Comparison of ENCODE assay signal across 1 cellular context in the genomic region with DNA sequence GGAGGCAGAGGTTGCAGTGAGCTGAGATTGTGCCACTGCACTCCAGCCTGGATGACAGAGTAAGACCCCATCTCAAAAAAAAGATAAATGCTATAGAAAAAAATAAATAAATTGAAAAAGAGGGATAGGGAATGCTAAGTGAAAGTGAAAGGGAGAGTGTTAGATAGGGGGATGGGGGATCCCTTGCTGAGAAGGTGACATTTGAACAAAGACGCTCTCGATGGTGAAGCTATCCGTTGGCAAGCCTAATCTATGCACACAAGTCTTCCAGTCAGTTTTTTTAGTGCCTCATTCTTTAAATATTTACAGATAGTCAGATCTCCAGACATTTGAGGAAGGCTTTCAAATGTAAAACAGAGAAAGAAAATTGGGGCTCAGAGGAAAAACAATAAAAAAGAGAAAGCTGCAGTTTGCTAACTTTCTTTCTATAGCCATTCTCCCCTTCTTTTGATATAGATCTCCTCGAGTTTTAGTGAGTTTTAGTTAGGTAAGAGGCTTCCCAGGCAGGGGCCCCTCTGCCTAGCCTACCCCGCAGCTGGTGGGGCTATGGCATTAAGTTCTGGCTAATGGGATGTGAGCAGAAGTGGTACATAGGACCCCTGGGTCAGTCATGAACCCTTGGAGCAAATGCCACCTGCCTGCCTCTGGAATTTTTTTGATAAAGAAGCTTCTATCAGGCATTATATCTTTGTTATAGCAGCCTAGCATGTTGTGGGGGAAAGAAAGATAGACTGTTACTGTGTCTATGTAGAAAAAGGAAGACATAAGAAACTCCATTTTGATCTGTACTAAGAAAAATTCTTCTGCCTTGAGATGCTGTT.
TF ChIP-seq lines count a peak whose summit lies in the region.

No MANE protein-coding gene starts in this region.

TF ChIP-seq in GM23338, 12 proteins besides CTCF, POLR2A, EP300 and RAD21 (continued from another document):
- TF ChIP-seq, protein P1, sequence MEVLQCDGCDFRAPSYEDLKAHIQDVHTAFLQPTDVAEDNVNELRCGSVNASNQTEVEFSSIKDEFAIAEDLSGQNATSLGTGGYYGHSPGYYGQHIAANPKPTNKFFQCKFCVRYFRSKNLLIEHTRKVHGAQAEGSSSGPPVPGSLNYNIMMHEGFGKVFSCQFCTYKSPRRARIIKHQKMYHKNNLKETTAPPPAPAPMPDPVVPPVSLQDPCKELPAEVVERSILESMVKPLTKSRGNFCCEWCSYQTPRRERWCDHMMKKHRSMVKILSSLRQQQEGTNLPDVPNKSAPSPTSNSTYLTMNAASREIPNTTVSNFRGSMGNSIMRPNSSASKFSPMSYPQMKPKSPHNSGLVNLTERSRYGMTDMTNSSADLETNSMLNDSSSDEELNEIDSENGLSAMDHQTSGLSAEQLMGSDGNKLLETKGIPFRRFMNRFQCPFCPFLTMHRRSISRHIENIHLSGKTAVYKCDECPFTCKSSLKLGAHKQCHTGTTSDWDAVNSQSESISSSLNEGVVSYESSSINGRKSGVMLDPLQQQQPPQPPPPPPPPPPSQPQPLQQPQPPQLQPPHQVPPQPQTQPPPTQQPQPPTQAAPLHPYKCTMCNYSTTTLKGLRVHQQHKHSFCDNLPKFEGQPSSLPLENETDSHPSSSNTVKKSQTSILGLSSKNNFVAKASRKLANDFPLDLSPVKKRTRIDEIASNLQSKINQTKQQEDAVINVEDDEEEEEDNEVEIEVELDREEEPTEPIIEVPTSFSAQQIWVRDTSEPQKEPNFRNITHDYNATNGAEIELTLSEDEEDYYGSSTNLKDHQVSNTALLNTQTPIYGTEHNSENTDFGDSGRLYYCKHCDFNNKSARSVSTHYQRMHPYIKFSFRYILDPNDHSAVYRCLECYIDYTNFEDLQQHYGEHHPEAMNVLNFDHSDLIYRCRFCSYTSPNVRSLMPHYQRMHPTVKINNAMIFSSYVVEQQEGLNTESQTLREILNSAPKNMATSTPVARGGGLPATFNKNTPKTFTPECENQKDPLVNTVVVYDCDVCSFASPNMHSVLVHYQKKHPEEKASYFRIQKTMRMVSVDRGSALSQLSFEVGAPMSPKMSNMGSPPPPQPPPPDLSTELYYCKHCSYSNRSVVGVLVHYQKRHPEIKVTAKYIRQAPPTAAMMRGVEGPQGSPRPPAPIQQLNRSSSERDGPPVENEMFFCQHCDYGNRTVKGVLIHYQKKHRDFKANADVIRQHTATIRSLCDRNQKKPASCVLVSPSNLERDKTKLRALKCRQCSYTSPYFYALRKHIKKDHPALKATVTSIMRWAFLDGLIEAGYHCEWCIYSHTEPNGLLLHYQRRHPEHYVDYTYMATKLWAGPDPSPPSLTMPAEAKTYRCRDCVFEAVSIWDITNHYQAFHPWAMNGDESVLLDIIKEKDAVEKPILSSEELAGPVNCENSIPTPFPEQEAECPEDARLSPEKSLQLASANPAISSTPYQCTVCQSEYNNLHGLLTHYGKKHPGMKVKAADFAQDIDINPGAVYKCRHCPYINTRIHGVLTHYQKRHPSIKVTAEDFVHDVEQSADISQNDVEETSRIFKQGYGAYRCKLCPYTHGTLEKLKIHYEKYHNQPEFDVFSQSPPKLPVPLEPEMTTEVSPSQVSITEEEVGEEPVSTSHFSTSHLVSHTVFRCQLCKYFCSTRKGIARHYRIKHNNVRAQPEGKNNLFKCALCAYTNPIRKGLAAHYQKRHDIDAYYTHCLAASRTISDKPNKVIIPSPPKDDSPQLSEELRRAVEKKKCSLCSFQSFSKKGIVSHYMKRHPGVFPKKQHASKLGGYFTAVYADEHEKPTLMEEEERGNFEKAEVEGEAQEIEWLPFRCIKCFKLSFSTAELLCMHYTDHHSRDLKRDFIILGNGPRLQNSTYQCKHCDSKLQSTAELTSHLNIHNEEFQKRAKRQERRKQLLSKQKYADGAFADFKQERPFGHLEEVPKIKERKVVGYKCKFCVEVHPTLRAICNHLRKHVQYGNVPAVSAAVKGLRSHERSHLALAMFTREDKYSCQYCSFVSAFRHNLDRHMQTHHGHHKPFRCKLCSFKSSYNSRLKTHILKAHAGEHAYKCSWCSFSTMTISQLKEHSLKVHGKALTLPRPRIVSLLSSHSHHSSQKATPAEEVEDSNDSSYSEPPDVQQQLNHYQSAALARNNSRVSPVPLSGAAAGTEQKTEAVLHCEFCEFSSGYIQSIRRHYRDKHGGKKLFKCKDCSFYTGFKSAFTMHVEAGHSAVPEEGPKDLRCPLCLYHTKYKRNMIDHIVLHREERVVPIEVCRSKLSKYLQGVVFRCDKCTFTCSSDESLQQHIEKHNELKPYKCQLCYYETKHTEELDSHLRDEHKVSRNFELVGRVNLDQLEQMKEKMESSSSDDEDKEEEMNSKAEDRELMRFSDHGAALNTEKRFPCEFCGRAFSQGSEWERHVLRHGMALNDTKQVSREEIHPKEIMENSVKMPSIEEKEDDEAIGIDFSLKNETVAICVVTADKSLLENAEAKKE (CRISPR knock-in tag; IDR thresholded peaks at IDR 0.05) = no peak
- TF ChIP-seq, protein P2, sequence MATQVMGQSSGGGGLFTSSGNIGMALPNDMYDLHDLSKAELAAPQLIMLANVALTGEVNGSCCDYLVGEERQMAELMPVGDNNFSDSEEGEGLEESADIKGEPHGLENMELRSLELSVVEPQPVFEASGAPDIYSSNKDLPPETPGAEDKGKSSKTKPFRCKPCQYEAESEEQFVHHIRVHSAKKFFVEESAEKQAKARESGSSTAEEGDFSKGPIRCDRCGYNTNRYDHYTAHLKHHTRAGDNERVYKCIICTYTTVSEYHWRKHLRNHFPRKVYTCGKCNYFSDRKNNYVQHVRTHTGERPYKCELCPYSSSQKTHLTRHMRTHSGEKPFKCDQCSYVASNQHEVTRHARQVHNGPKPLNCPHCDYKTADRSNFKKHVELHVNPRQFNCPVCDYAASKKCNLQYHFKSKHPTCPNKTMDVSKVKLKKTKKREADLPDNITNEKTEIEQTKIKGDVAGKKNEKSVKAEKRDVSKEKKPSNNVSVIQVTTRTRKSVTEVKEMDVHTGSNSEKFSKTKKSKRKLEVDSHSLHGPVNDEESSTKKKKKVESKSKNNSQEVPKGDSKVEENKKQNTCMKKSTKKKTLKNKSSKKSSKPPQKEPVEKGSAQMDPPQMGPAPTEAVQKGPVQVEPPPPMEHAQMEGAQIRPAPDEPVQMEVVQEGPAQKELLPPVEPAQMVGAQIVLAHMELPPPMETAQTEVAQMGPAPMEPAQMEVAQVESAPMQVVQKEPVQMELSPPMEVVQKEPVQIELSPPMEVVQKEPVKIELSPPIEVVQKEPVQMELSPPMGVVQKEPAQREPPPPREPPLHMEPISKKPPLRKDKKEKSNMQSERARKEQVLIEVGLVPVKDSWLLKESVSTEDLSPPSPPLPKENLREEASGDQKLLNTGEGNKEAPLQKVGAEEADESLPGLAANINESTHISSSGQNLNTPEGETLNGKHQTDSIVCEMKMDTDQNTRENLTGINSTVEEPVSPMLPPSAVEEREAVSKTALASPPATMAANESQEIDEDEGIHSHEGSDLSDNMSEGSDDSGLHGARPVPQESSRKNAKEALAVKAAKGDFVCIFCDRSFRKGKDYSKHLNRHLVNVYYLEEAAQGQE (IDR thresholded peaks at IDR 0.05; ENCODE audit: unreplicated experiment) = no peak
- no peak for TF ChIP-seq ZNF331 (CRISPR knock-in tag; IDR thresholded peaks at IDR 0.05; ENCODE audit: low read depth)
- TF ChIP-seq CREB1 (CRISPR knock-in tag; IDR thresholded peaks at IDR 0.05; ENCODE audit: low read depth) = no peak
- no peak for TF ChIP-seq JUNB (IDR thresholded peaks at IDR 0.05; ENCODE audit: unreplicated experiment)
- TF ChIP-seq NANOG (IDR thresholded peaks at IDR 0.05; ENCODE audit: borderline replicate concordance) = no peak
